ENCODE assay signal across 1 cellular context in the genomic region with DNA sequence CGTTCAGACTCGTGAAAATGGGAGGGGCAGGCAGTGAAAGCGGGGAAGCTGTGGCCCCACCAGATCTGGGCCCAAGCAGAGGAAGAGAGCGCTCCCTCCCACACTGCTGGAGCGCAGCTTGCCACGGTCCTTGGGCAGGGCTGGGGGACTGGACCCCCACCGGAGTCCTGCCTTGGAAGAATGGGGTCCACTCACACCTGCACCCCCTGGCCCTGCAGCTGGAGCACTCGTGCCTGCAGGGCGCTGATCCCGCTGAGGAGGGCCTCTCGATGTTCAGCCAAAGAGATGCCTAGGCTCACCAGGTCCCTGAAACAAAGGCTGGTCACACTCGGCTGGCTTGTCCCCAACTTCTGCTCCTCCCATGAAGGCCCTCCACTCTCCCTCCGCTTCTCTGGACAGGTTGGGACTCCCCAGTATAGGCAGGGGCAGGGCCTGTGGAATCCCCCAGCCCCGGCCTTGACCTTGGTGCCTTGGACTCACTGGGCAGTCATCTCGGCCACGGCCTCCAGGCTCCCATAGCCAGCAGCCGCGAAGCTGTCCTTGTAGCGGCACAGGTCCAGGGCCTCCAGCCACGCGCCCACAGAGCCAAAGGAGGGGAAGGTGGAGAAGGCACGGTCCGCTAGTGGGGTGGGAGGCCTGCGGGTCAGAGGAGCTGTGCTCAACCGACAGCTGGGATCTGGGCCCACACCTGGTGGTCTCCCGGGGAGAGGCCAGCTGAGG.
TF ChIP-seq lines count a peak whose summit lies in the region.

No MANE protein-coding gene starts in this region.

TF ChIP-seq in HepG2, 621 proteins besides CTCF, POLR2A, EP300 and RAD21 (continues in another document):
- TF ChIP-seq HNF4A (CRISPR knock-in tag; IDR thresholded peaks at IDR 0.05) (peak; percentile 60), ZNF644 (CRISPR knock-in tag; IDR thresholded peaks at IDR 0.05; ENCODE audit: low read depth) (no peak), ZBTB43 (CRISPR knock-in tag; conservative IDR thresholded peaks at IDR 0.05) (no peak), ZNF282 (IDR thresholded peaks at IDR 0.05; ENCODE audit: partially characterized antibody) (no peak), ZBTB49 (CRISPR knock-in tag; IDR thresholded peaks at IDR 0.05; ENCODE audit: borderline replicate concordance) (no peak), ZNF788 (CRISPR knock-in tag; IDR thresholded peaks at IDR 0.05; ENCODE audit: borderline replicate concordance) (no peak), XBP1 (CRISPR knock-in tag; IDR thresholded peaks at IDR 0.05) (no peak), ZNF572 (CRISPR knock-in tag; IDR thresholded peaks at IDR 0.05) (no peak), SAFB2 (CRISPR knock-in tag; IDR thresholded peaks at IDR 0.05; ENCODE audit: borderline replicate concordance, low read depth) (no peak), ETV5 (CRISPR knock-in tag; IDR thresholded peaks at IDR 0.05; ENCODE audit: borderline replicate concordance) (no peak), SMAD9 (CRISPR knock-in tag; IDR thresholded peaks at IDR 0.05) (no peak), RARA (CRISPR knock-in tag; IDR thresholded peaks at IDR 0.05) (peak; percentile 75), SP4 (CRISPR knock-in tag; IDR thresholded peaks at IDR 0.05) (0 out of 2 replicates have a peak, but pooled peaks have one; percentile 32), ZNF792 (CRISPR knock-in tag; IDR thresholded peaks at IDR 0.05) (no peak), ZNF713 (CRISPR knock-in tag; IDR thresholded peaks at IDR 0.05) (no peak), KLF13 (CRISPR knock-in tag; IDR thresholded peaks at IDR 0.05) (no peak), ZNF605 (CRISPR knock-in tag; IDR thresholded peaks at IDR 0.05) (no peak), HIVEP1 (CRISPR knock-in tag; IDR thresholded peaks at IDR 0.05) (peak; percentile 74; the same call in 1 of the 2 replicates), CBX5 (CRISPR knock-in tag; IDR thresholded peaks at IDR 0.05; ENCODE audit: borderline replicate concordance) (no peak), CCAR2 (optimal IDR thresholded peaks at IDR 0.05; ENCODE audit: low read depth, low read length) (no peak), ZNF274 (CRISPR knock-in tag; IDR thresholded peaks at IDR 0.05) (0 out of 2 replicates have a peak, but pooled peaks have one; percentile 54), ZNF260 (CRISPR knock-in tag; IDR thresholded peaks at IDR 0.05; ENCODE audit: borderline replicate concordance, low read depth) (no peak), HNF4G (IDR thresholded peaks at IDR 0.05; ENCODE audit: borderline replicate concordance, low read depth, low read length) (no peak), HNF4G (CRISPR knock-in tag; IDR thresholded peaks at IDR 0.05; ENCODE audit: borderline replicate concordance, low read depth) (no peak), REL (CRISPR knock-in tag; conservative IDR thresholded peaks at IDR 0.05) (no peak), ZNF350 (CRISPR knock-in tag; IDR thresholded peaks at IDR 0.05; ENCODE audit: borderline replicate concordance, low read depth) (no peak), HMGXB3 (CRISPR knock-in tag; IDR thresholded peaks at IDR 0.05; ENCODE audit: borderline replicate concordance) (no peak), ZNF10 (CRISPR knock-in tag; IDR thresholded peaks at IDR 0.05; ENCODE audit: borderline replicate concordance, low read depth) (no peak), TGIF2 (CRISPR knock-in tag; IDR thresholded peaks at IDR 0.05) (no peak), SRF (IDR thresholded peaks at IDR 0.05; ENCODE audit: low read depth, low read length) (no peak), SOX6 (IDR thresholded peaks at IDR 0.05) (no peak), SOX6 (CRISPR knock-in tag; IDR thresholded peaks at IDR 0.05) (0 out of 2 replicates have a peak, but pooled peaks have one; percentile 7), ZHX2 (IDR thresholded peaks at IDR 0.05; ENCODE audit: low read depth) (no peak), ZHX2 (CRISPR knock-in tag; IDR thresholded peaks at IDR 0.05; ENCODE audit: borderline replicate concordance) (no peak), RFX5 (IDR thresholded peaks at IDR 0.05; ENCODE audit: low read depth, low read length) (no peak), ZBTB34 (CRISPR knock-in tag; IDR thresholded peaks at IDR 0.05) (0 out of 2 replicates have a peak, but pooled peaks have one; percentile 49), NR2F1 (CRISPR knock-in tag; IDR thresholded peaks at IDR 0.05) (peak in 1 of 2 experiments; percentile 17; a peak in 1 of 4 replicates), MIER2 (CRISPR knock-in tag; IDR thresholded peaks at IDR 0.05) (no peak), SPEN (CRISPR knock-in tag; IDR thresholded peaks at IDR 0.05; ENCODE audit: low read depth) (no peak)
- TF ChIP-seq, protein P1, sequence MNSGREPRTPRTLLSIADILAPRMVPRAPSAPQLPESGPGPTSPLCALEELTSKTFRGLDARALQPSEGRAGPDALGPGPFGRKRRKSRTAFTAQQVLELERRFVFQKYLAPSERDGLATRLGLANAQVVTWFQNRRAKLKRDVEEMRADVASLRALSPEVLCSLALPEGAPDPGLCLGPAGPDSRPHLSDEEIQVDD (CRISPR knock-in tag; IDR thresholded peaks at IDR 0.05; ENCODE audit: borderline replicate concordance), result no peak
- TF ChIP-seq, protein P2, sequence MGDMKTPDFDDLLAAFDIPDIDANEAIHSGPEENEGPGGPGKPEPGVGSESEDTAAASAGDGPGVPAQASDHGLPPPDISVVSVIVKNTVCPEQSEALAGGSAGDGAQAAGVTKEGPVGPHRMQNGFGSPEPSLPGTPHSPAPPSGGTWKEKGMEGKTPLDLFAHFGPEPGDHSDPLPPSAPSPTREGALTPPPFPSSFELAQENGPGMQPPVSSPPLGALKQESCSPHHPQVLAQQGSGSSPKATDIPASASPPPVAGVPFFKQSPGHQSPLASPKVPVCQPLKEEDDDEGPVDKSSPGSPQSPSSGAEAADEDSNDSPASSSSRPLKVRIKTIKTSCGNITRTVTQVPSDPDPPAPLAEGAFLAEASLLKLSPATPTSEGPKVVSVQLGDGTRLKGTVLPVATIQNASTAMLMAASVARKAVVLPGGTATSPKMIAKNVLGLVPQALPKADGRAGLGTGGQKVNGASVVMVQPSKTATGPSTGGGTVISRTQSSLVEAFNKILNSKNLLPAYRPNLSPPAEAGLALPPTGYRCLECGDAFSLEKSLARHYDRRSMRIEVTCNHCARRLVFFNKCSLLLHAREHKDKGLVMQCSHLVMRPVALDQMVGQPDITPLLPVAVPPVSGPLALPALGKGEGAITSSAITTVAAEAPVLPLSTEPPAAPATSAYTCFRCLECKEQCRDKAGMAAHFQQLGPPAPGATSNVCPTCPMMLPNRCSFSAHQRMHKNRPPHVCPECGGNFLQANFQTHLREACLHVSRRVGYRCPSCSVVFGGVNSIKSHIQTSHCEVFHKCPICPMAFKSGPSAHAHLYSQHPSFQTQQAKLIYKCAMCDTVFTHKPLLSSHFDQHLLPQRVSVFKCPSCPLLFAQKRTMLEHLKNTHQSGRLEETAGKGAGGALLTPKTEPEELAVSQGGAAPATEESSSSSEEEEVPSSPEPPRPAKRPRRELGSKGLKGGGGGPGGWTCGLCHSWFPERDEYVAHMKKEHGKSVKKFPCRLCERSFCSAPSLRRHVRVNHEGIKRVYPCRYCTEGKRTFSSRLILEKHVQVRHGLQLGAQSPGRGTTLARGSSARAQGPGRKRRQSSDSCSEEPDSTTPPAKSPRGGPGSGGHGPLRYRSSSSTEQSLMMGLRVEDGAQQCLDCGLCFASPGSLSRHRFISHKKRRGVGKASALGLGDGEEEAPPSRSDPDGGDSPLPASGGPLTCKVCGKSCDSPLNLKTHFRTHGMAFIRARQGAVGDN (CRISPR knock-in tag; IDR thresholded peaks at IDR 0.05), result peak; percentile 75
